In genomic region chr9:125847735-125848134, GRCh38 we compare ENCODE assay signal across 22 cellular contexts.
"Had no signal": no experiment of that assay in that cellular context is flagged by ENCODE, and none has a peak within 500 bp of the region (broad histone marks: within the 10 kb centered on the region; RNA-seq: fewer than 3 reads in every experiment).

No MANE protein-coding gene starts in this region.

- H3K4me2 ChIP-seq: neural progenitor cell, smooth muscle cell had no signal

- H3K27me3 ChIP-seq: dorsolateral prefrontal cortex, neural progenitor cell, stomach, thyroid gland, vagina had no signal

- H3K9me3 ChIP-seq: stomach, thyroid gland, vagina had no signal

- H3K27ac ChIP-seq: dorsolateral prefrontal cortex, neural progenitor cell, parathyroid adenoma, stomach, thyroid gland, vagina had no signal

- H3K36me3 ChIP-seq: stomach, thyroid gland, vagina had no signal

- H2AFZ ChIP-seq: neural progenitor cell, parathyroid adenoma had no signal

- DNase-seq: dorsolateral prefrontal cortex; effector CD4-positive, alpha-beta T cell; hypothalamus; immature natural killer cell; islet precursor cell; kidney glomerular epithelial cell; left colon; naive thymus-derived CD4-positive, alpha-beta T cell; stimulated activated CD4-positive, alpha-beta T cell treated with anti-CD3 and anti-CD28 coated beads, Interleukin-12 subunit alpha, Interleukin-12 subunit beta, amount 100 ng/mL, for 4 hours; stimulated activated CD4-positive, alpha-beta T cell treated with anti-CD3 and anti-CD28 coated beads, Interleukin-1b, Interleukin-23, amount 100 ng/mL, for 48 hours; stimulated activated CD4-positive, alpha-beta T cell treated with anti-CD3 and anti-CD28 coated beads, Interleukin-4, amount 100 ng/mL, for 1 hour; stimulated activated CD8-positive, alpha-beta memory T cell treated with anti-CD3 and anti-CD28 coated beads, Interleukin-4, amount 100 ng/mL, for 48 hours; stimulated activated naive CD4-positive, alpha-beta T cell treated with Interleukin-2 at 50 U/mL for 16 hours; stomach; thyroid gland; trophoblast cell had no signal

- H3K9ac ChIP-seq: neural progenitor cell, parathyroid adenoma had no signal

- ATAC-seq: left colon; naive thymus-derived CD4-positive, alpha-beta T cell; sciatic nerve had no signal

- H3K4me3 ChIP-seq: dorsolateral prefrontal cortex, lung, neural progenitor cell, smooth muscle cell, stomach, thyroid gland, vagina had no signal
